Comparison of ENCODE assay signal across 18 cellular contexts in genomic region chr11:116695657-116696254, GRCh38.
DNase-seq lines count a peak whose midpoint lies in the region; ATAC-seq and TF ChIP-seq lines count a peak whose summit lies in the region.
"Had no signal": no experiment of that assay in that cellular context is flagged by ENCODE, and none has a peak within 500 bp of the region (broad histone marks: within the 10 kb centered on the region; RNA-seq: fewer than 3 reads in every experiment).

No MANE protein-coding gene starts in this region.

- no peaks in the 10 kb centered on the region for H3K27me3 ChIP-seq in foreskin keratinocyte
- H3K27me3 ChIP-seq: BLaER1 treated with 17β-estradiol and CSF1 and Interleukin-3, amounts not matched to agents 10 nM and 100 nM had no signal

- H3K9ac ChIP-seq in ES-I3 (ENCODE audit: low read depth, low read length) = peak overlapping the region; percentile 14; the same call in 1 of the 2 replicates

- H3K27ac ChIP-seq in HEK293 (ENCODE audit: extremely low read depth, low read depth, low read length) (no peak overlapping the region), foreskin keratinocyte (peak overlapping the region; percentile 36)
- H3K27ac ChIP-seq: BLaER1 treated with 17β-estradiol and CSF1 and Interleukin-3, amounts not matched to agents 10 nM and 100 nM had no signal

- no peak overlapping the region for H3K4me3 Mint-ChIP-seq in WTC11
- H3K4me3 Mint-ChIP-seq: B cell; CD8-positive, alpha-beta T cell had no signal

- H3K9me3 ChIP-seq in ES-I3 (ENCODE audit: control insufficient read depth, insufficient read depth, low read length) = no peaks in the 10 kb centered on the region
- H3K9me3 ChIP-seq in HEK293 (ENCODE audit: control insufficient read depth, insufficient read depth, low read depth, low read length) = no peaks in the 10 kb centered on the region
- H3K9me3 ChIP-seq: BLaER1 treated with 17β-estradiol and CSF1 and Interleukin-3, amounts not matched to agents 10 nM and 100 nM had no signal

- no peak for DNase-seq in WTC11 (ENCODE audit: low spot score)
- no peak for DNase-seq in foreskin keratinocyte
- no peak for DNase-seq in NCI-H1417 treated with DMSO at 0.1 percent for 48 hours (lab: John Stamatoyannopoulos, UW)
- no peak for DNase-seq in germinal center (ENCODE audit: low spot score)
- DNase-seq: 8988T, Calu3, DMS79 treated with DMSO at 0.1 percent for 48 hours, IMR-90, KBM-7 had no signal

- no peak for TF ChIP-seq CTCF in HEK293 (tag by site-specific recombination; IDR thresholded peaks at IDR 0.05)
- no peak for TF ChIP-seq CTCF in WTC11 (IDR thresholded peaks at IDR 0.05)
- TF ChIP-seq CTCF in foreskin keratinocyte (conservative IDR thresholded peaks at IDR 0.05) = no peak

- H3K36me3 ChIP-seq in ES-I3 (ENCODE audit: insufficient read depth, low read length) = no peaks in the 10 kb centered on the region
- H3K36me3 ChIP-seq in HEK293 (ENCODE audit: control insufficient read depth in 2 of 2, insufficient read depth in 1 of 2, low read length in 2 of 2) = no peaks in the 10 kb centered on the region
- H3K36me3 ChIP-seq: BLaER1 treated with 17β-estradiol and CSF1 and Interleukin-3, amounts not matched to agents 10 nM and 100 nM had no signal

- no peak overlapping the region for H3K4me3 ChIP-seq in HEK293 (ENCODE audit: low read depth, low read length)
- H3K4me3 ChIP-seq: BLaER1 treated with 17β-estradiol and CSF1 and Interleukin-3, amounts not matched to agents 10 nM and 100 nM; GM12878 had no signal

- H3K36me3 Mint-ChIP-seq in WTC11 = no peaks in the 10 kb centered on the region
- H3K36me3 Mint-ChIP-seq: CD8-positive, alpha-beta T cell had no signal

- H3K27me3 Mint-ChIP-seq in WTC11 (ENCODE audit: low read depth) = no peaks in the 10 kb centered on the region; the same call in 1 of the 2 replicates

- CTCF ChIA-PET in HEK293 (lab: Yijun Ruan, JAX) (interaction anchor here (0.8 kb wide), 1 partner anchor 550 kb away, joined by 4 read pairs; no protein-coding TSS in a partner anchor), WTC11 (lab: Charles Lee) (interaction anchor here (0.6 to 2.3 kb wide), 10 partner anchors 20 to 414 kb away, joined by 3 to 8 read pairs (median 4); no protein-coding TSS in a partner anchor)

- ATAC-seq in WTC11 (no peak), foreskin keratinocyte (no peak), GM18520 (IDR thresholded peaks at IDR 0.05; ENCODE audit: unreplicated experiment) (no peak), HG02610 (IDR thresholded peaks at IDR 0.05; ENCODE audit: unreplicated experiment) (no peak)
- ATAC-seq: CD8-positive, alpha-beta T cell; GM12878; HCT116 had no signal

- POLR2A ChIA-PET in HEK293 (lab: Yijun Ruan, JAX) = no interaction called here
- POLR2A ChIA-PET in WTC11 (lab: Charles Lee) = no interaction called here

- no peak overlapping the region for H3K27ac Mint-ChIP-seq in WTC11
- H3K27ac Mint-ChIP-seq: B cell; CD8-positive, alpha-beta T cell had no signal

- no peaks in the 10 kb centered on the region for H3K9me3 Mint-ChIP-seq in WTC11
- H3K9me3 Mint-ChIP-seq: CD8-positive, alpha-beta T cell had no signal

- peaks cover 10% of the 10 kb centered on the region for H3K4me1 Mint-ChIP-seq in WTC11

- peaks cover 13% of the 10 kb centered on the region for H3K4me1 ChIP-seq in ES-I3 (ENCODE audit: insufficient read depth, low read length)
- no peaks in the 10 kb centered on the region for H3K4me1 ChIP-seq in HEK293 (ENCODE audit: control insufficient read depth, insufficient read depth, low read length)
- peaks cover 38% of the 10 kb centered on the region for H3K4me1 ChIP-seq in foreskin keratinocyte

TF ChIP-seq in HEK293, 187 proteins besides CTCF, POLR2A, EP300 and RAD21:
- TF ChIP-seq GLI2 (tag by site-specific recombination; IDR thresholded peaks at IDR 0.05; ENCODE audit: borderline replicate concordance, low read depth) (no peak), ZNF366 (tag by site-specific recombination; conservative IDR thresholded peaks at IDR 0.05) (peak; percentile 96), BCL11B (tag by site-specific recombination; IDR thresholded peaks at IDR 0.05; ENCODE audit: low read depth) (no peak), ZNF596 (tag by site-specific recombination; IDR thresholded peaks at IDR 0.05) (no peak), PRDM1 (tag by site-specific recombination; IDR thresholded peaks at IDR 0.05) (peak; percentile 91), ZNF174 (tag by site-specific recombination; IDR thresholded peaks at IDR 0.05) (no peak)

TF ChIP-seq in WTC11, 78 proteins besides CTCF, POLR2A, EP300 and RAD21:
- TF ChIP-seq SOX15 (CRISPR knock-in tag; IDR thresholded peaks at IDR 0.05) (no peak), FOXP1 (CRISPR knock-in tag; IDR thresholded peaks at IDR 0.05; ENCODE audit: borderline replicate concordance) (no peak), ZNF512 (CRISPR knock-in tag; IDR thresholded peaks at IDR 0.05; ENCODE audit: borderline replicate concordance) (peak; percentile 97), NFYB (CRISPR knock-in tag; conservative IDR thresholded peaks at IDR 0.05; ENCODE audit: low read depth) (no peak), TP53 (CRISPR knock-in tag; IDR thresholded peaks at IDR 0.05) (no peak)
TF ChIP-seq in WTC11: peak in this region for 1.
